Comparison of ENCODE assay signal across 2 cellular contexts in the genomic region with DNA sequence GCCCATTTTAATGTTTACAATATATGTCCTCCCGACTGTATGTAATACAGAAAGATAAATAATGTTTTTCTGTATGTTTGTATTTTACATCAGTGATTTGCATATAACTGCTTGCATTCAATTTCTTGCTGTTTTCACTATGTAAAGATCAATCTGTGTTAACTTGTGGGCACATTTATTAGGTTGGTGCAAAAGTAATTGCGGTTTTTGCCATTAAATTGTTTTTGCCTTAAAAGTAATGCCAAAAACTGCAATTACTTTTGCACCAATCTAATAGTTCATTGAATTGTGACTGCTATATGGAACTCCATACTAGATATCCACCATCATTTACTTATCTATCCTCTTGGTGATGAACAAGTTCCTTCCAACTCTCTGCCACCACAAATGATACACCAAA.
TF ChIP-seq lines count a peak whose summit lies in the region.

No MANE protein-coding gene starts in this region.

TF ChIP-seq in HepG2, 621 proteins besides CTCF, POLR2A, EP300 and RAD21 (continued from another document):
- TF ChIP-seq THAP7 (CRISPR knock-in tag; IDR thresholded peaks at IDR 0.05) (no peak), IKZF1 (IDR thresholded peaks at IDR 0.05) (no peak)
- TF ChIP-seq, protein P1, sequence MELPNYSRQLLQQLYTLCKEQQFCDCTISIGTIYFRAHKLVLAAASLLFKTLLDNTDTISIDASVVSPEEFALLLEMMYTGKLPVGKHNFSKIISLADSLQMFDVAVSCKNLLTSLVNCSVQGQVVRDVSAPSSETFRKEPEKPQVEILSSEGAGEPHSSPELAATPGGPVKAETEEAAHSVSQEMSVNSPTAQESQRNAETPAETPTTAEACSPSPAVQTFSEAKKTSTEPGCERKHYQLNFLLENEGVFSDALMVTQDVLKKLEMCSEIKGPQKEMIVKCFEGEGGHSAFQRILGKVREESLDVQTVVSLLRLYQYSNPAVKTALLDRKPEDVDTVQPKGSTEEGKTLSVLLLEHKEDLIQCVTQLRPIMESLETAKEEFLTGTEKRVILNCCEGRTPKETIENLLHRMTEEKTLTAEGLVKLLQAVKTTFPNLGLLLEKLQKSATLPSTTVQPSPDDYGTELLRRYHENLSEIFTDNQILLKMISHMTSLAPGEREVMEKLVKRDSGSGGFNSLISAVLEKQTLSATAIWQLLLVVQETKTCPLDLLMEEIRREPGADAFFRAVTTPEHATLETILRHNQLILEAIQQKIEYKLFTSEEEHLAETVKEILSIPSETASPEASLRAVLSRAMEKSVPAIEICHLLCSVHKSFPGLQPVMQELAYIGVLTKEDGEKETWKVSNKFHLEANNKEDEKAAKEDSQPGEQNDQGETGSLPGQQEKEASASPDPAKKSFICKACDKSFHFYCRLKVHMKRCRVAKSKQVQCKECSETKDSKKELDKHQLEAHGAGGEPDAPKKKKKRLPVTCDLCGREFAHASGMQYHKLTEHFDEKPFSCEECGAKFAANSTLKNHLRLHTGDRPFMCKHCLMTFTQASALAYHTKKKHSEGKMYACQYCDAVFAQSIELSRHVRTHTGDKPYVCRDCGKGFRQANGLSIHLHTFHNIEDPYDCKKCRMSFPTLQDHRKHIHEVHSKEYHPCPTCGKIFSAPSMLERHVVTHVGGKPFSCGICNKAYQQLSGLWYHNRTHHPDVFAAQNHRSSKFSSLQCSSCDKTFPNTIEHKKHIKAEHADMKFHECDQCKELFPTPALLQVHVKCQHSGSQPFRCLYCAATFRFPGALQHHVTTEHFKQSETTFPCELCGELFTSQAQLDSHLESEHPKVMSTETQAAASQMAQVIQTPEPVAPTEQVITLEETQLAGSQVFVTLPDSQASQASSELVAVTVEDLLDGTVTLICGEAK (IDR thresholded peaks at IDR 0.05) = peak; percentile 86
- TF ChIP-seq, protein P1 (CRISPR knock-in tag; IDR thresholded peaks at IDR 0.05) = no peak

TF ChIP-seq in GM12878, 131 proteins besides CTCF, POLR2A, EP300 and RAD21:
- TF ChIP-seq, protein P1 (IDR thresholded peaks at IDR 0.05; ENCODE audit: borderline replicate concordance) = peak; percentile 15; the same call in 1 of the 2 replicates
- TF ChIP-seq, protein P2, sequence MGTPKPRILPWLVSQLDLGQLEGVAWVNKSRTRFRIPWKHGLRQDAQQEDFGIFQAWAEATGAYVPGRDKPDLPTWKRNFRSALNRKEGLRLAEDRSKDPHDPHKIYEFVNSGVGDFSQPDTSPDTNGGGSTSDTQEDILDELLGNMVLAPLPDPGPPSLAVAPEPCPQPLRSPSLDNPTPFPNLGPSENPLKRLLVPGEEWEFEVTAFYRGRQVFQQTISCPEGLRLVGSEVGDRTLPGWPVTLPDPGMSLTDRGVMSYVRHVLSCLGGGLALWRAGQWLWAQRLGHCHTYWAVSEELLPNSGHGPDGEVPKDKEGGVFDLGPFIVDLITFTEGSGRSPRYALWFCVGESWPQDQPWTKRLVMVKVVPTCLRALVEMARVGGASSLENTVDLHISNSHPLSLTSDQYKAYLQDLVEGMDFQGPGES (IDR thresholded peaks at IDR 0.05) = no peak
